ENCODE assay signal across 19 cellular contexts in the genomic region with DNA sequence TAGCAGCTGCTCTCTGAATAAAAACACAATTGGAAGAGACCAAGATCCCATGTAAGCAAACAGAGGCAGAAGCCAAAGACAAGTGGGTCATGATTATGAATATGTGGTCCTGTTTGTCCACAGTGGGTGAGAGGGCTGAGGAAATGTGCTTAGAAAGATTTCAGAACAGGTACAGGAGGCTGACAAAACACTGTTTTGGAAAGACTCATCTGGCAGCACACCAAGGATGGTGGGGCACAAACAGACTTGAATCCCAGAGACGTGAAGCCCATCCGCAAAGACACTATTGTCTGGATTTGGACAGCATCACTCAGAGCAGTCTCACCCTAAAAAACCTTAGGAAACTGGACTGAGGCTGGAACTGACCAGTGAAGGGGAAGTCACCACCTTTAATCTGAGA.
DNase-seq lines count a peak whose midpoint lies in the region; ATAC-seq and TF ChIP-seq lines count a peak whose summit lies in the region.
"Had no signal": no experiment of that assay in that cellular context is flagged by ENCODE, and none has a peak within 500 bp of the region (broad histone marks: within the 10 kb centered on the region; RNA-seq: fewer than 3 reads in every experiment).

No MANE protein-coding gene starts in this region.

- no peak for TF ChIP-seq POLR2A in esophagus squamous epithelium (IDR thresholded peaks at IDR 0.05)

- H3K4me1 Mint-ChIP-seq in T-helper 17 cell: peaks cover 16% of the 10 kb centered on the region
- peaks cover 14% of the 10 kb centered on the region for H3K4me1 Mint-ChIP-seq in activated CD8-positive, alpha-beta memory T cell treated with anti-CD3 and anti-CD28 coated beads, Interleukin-2, amount 10 ng/mL, durations not matched to agents 7 days and 5 days

- intact Hi-C loops in esophagus squamous epithelium (cut with DNase I): no loop called here

- ATAC-seq in T-helper 17 cell: no peak
- no peak for ATAC-seq in activated CD8-positive, alpha-beta memory T cell treated with anti-CD3 and anti-CD28 coated beads, Interleukin-2, amount 10 ng/mL, durations not matched to agents 7 days and 5 days
- ATAC-seq in HG02763 (IDR thresholded peaks at IDR 0.05; ENCODE audit: unreplicated experiment): no peak
- ATAC-seq: psoas muscle had no signal

- peak overlapping the region; percentile 1 for H3K27ac Mint-ChIP-seq in T-helper 17 cell
- H3K27ac Mint-ChIP-seq in activated CD8-positive, alpha-beta memory T cell treated with anti-CD3 and anti-CD28 coated beads, Interleukin-2, amount 10 ng/mL, durations not matched to agents 7 days and 5 days: no peak overlapping the region
- H3K27ac Mint-ChIP-seq: activated naive CD4-positive, alpha-beta T cell treated with anti-CD3 and anti-CD28 coated beads, Interleukin-2, amount 10 ng/mL, durations not matched to agents 7 days and 5 days had no signal

- 89 to 95% methylated on average over 2 of the region's 2 CpGs for WGBS in esophagus squamous epithelium, 2 donors

- H3K9me3 ChIP-seq in T-helper 17 cell (ENCODE audit: control insufficient read depth, low read length, poor library complexity, severe bottlenecking): no peaks in the 10 kb centered on the region
- H3K9me3 ChIP-seq in esophagus squamous epithelium: no peaks in the 10 kb centered on the region
- no peaks in the 10 kb centered on the region for H3K9me3 ChIP-seq in skeletal muscle satellite cell (replicated peaks; ENCODE audit: low read length)
- no peaks in the 10 kb centered on the region for H3K9me3 ChIP-seq in effector memory CD4-positive, alpha-beta T cell (ENCODE audit: control insufficient read depth, low read length)
- H3K9me3 ChIP-seq: colonic mucosa, psoas muscle, SK-N-SH had no signal

- DNase-seq in ELR (ENCODE audit: low read depth): peak; percentile 33
- no peak for DNase-seq in T-helper 17 cell
- DNase-seq in esophagus squamous epithelium (lab: John Stamatoyannopoulos, UW): no peak
- no peak for DNase-seq in activated CD8-positive, alpha-beta memory T cell treated with anti-CD3 and anti-CD28 coated beads, Interleukin-2, amount 10 ng/mL, durations not matched to agents 7 days and 5 days
- DNase-seq in effector memory CD4-positive, alpha-beta T cell: no peak
- DNase-seq in NCI-H2171 treated with DMSO at 0.1 percent for 48 hours (lab: John Stamatoyannopoulos, UW): no peak
- DNase-seq: activated CD4-positive, alpha-beta T cell treated with anti-CD3 and anti-CD28 coated beads for 4 hours; activated naive CD4-positive, alpha-beta T cell treated with anti-CD3 and anti-CD28 coated beads, Interleukin-2, amount 10 ng/mL, durations not matched to agents 7 days and 5 days; activated T-cell treated with anti-CD3 and anti-CD28 coated beads, Interleukin-2, amount 50 U/mL, for 48 hours; KG1; NCI-H524 treated with DMSO at 0.1 percent for 48 hours; SK-N-SH; stimulated activated CD4-positive, alpha-beta T cell treated with anti-CD3 and anti-CD28 coated beads, Interleukin-2, amount 100 ng/mL, for 48 hours; T-helper 2 cell had no signal

- H3K27ac ChIP-seq in esophagus squamous epithelium: peak overlapping the region in 3 of 4 donors; percentile 59 to 93 (median 85)
- H3K27ac ChIP-seq in effector memory CD4-positive, alpha-beta T cell (ENCODE audit: insufficient read depth, low read length, poor library complexity, severe bottlenecking): no peak overlapping the region
- H3K27ac ChIP-seq: colonic mucosa, psoas muscle had no signal

- CTCF ChIA-PET in activated CD8-positive, alpha-beta memory T cell treated with anti-CD3 and anti-CD28 coated beads, Interleukin-2, amount 10 ng/mL, durations not matched to agents 7 days and 5 days (lab: Charles Lee): interaction anchor here (1.7 kb wide), 1 partner anchor 46 kb away, joined by 4 read pairs; no protein-coding TSS in a partner anchor

- H3K4me3 Mint-ChIP-seq in T-helper 17 cell: no peak overlapping the region
- no peak overlapping the region for H3K4me3 Mint-ChIP-seq in activated CD8-positive, alpha-beta memory T cell treated with anti-CD3 and anti-CD28 coated beads, Interleukin-2, amount 10 ng/mL, durations not matched to agents 7 days and 5 days
- H3K4me3 Mint-ChIP-seq: activated naive CD4-positive, alpha-beta T cell treated with anti-CD3 and anti-CD28 coated beads, Interleukin-2, amount 10 ng/mL, durations not matched to agents 7 days and 5 days; stimulated activated effector memory CD8-positive, alpha-beta T cell treated with anti-CD3 and anti-CD28 coated beads, Interleukin-12 subunit alpha, Interleukin-12 subunit beta, amount 100 ng/mL, for 72 hours had no signal

- H3K36me3 Mint-ChIP-seq in T-helper 17 cell (ENCODE audit: low read depth): no peaks in the 10 kb centered on the region
- H3K36me3 Mint-ChIP-seq in activated CD8-positive, alpha-beta memory T cell treated with anti-CD3 and anti-CD28 coated beads, Interleukin-2, amount 10 ng/mL, durations not matched to agents 7 days and 5 days: no peaks in the 10 kb centered on the region
- H3K36me3 Mint-ChIP-seq: activated naive CD4-positive, alpha-beta T cell treated with anti-CD3 and anti-CD28 coated beads, Interleukin-2, amount 10 ng/mL, durations not matched to agents 7 days and 5 days; stimulated activated effector memory CD8-positive, alpha-beta T cell treated with anti-CD3 and anti-CD28 coated beads, Interleukin-12 subunit alpha, Interleukin-12 subunit beta, amount 100 ng/mL, for 72 hours had no signal

- no peak for TF ChIP-seq CTCF in esophagus squamous epithelium (IDR thresholded peaks at IDR 0.05)

- H3K9me3 Mint-ChIP-seq in activated CD8-positive, alpha-beta memory T cell treated with anti-CD3 and anti-CD28 coated beads, Interleukin-2, amount 10 ng/mL, durations not matched to agents 7 days and 5 days (ENCODE audit: low read depth): no peaks in the 10 kb centered on the region
- H3K9me3 Mint-ChIP-seq: activated naive CD4-positive, alpha-beta T cell treated with anti-CD3 and anti-CD28 coated beads, Interleukin-2, amount 10 ng/mL, durations not matched to agents 7 days and 5 days; stimulated activated effector memory CD8-positive, alpha-beta T cell treated with anti-CD3 and anti-CD28 coated beads, Interleukin-12 subunit alpha, Interleukin-12 subunit beta, amount 100 ng/mL, for 72 hours had no signal

- H3K4me2 ChIP-seq in skeletal muscle satellite cell (ENCODE audit: low read length): peak overlapping the region; percentile 2
- H3K4me2 ChIP-seq: SK-N-SH had no signal

- peak overlapping the region; percentile 84 for H3K9ac ChIP-seq in skeletal muscle satellite cell (ENCODE audit: low read depth, low read length)
- H3K9ac ChIP-seq: SK-N-SH had no signal

- H3K27me3 ChIP-seq in esophagus squamous epithelium (no peaks in the 10 kb centered on the region), skeletal muscle satellite cell (ENCODE audit: control insufficient read depth, insufficient read depth, low read length) (no peaks in the 10 kb centered on the region)
- H3K27me3 ChIP-seq in effector memory CD4-positive, alpha-beta T cell (replicated peaks; ENCODE audit: control insufficient read depth, insufficient read depth, low read length, poor library complexity, severe bottlenecking): no peaks in the 10 kb centered on the region
- H3K27me3 ChIP-seq: colonic mucosa had no signal

- H3K4me3 ChIP-seq in esophagus squamous epithelium: no peak overlapping the region
- H3K4me3 ChIP-seq in skeletal muscle satellite cell (ENCODE audit: low read length): no peak overlapping the region
- no peak overlapping the region for H3K4me3 ChIP-seq in effector memory CD4-positive, alpha-beta T cell (ENCODE audit: insufficient read depth, low read depth, low read length, poor library complexity, severe bottlenecking)
- H3K4me3 ChIP-seq: colonic mucosa, psoas muscle had no signal

- H3K36me3 ChIP-seq in esophagus squamous epithelium (no peaks in the 10 kb centered on the region), skeletal muscle satellite cell (ENCODE audit: insufficient read depth, low read length) (no peaks in the 10 kb centered on the region)
- H3K36me3 ChIP-seq in effector memory CD4-positive, alpha-beta T cell (ENCODE audit: control insufficient read depth, insufficient read depth, low read length): no peaks in the 10 kb centered on the region
- H3K36me3 ChIP-seq: colonic mucosa had no signal

- H3K4me1 ChIP-seq in esophagus squamous epithelium (peaks cover 39 to 79% (median 59%) of the 10 kb centered on the region in 3 donors), skeletal muscle satellite cell (ENCODE audit: control insufficient read depth, insufficient read depth, low read length) (peaks cover 80% of the 10 kb centered on the region)
- H3K4me1 ChIP-seq in effector memory CD4-positive, alpha-beta T cell (ENCODE audit: control insufficient read depth, insufficient read depth, low read length, poor library complexity, severe bottlenecking): no peaks in the 10 kb centered on the region
- H3K4me1 ChIP-seq: colonic mucosa had no signal

- H3K27me3 Mint-ChIP-seq in T-helper 17 cell: no peaks in the 10 kb centered on the region
- no peaks in the 10 kb centered on the region for H3K27me3 Mint-ChIP-seq in activated CD8-positive, alpha-beta memory T cell treated with anti-CD3 and anti-CD28 coated beads, Interleukin-2, amount 10 ng/mL, durations not matched to agents 7 days and 5 days
